Comparison of ENCODE assay signal across 16 cellular contexts in genomic region chr10:130399425-130399950, GRCh38.
DNase-seq lines count a peak whose midpoint lies in the region; ATAC-seq and TF ChIP-seq lines count a peak whose summit lies in the region.
"Had no signal": no experiment of that assay in that cellular context is flagged by ENCODE, and none has a peak within 500 bp of the region (broad histone marks: within the 10 kb centered on the region; RNA-seq: fewer than 3 reads in every experiment).

No MANE protein-coding gene starts in this region.

- no peaks in the 10 kb centered on the region for H3K36me3 ChIP-seq in endodermal cell (ENCODE audit: control insufficient read depth, insufficient read depth, low read length)

- no peak overlapping the region for H3K9ac ChIP-seq in endodermal cell (ENCODE audit: extremely low read depth, low read length, poor library complexity, severe bottlenecking)
- H3K9ac ChIP-seq: BLaER1 treated with 17β-estradiol and CSF1 and Interleukin-3, amounts not matched to agents 10 nM and 100 nM had no signal

- H3K9me3 Mint-ChIP-seq in endodermal cell = peaks cover 43% of the 10 kb centered on the region

- H3K27me3 ChIP-seq in endodermal cell (ENCODE audit: control insufficient read depth, insufficient read depth, low read length, poor library complexity, severe bottlenecking) = no peaks in the 10 kb centered on the region
- H3K27me3 ChIP-seq: BLaER1 treated with 17β-estradiol and CSF1 and Interleukin-3, amounts not matched to agents 10 nM and 100 nM had no signal

- no peak overlapping the region for H3K4me3 ChIP-seq in coronary artery
- no peak overlapping the region for H3K4me3 ChIP-seq in endodermal cell (ENCODE audit: low read length)
- H3K4me3 ChIP-seq: BLaER1 treated with 17β-estradiol and CSF1 and Interleukin-3, amounts not matched to agents 10 nM and 100 nM; GM12878 had no signal

- no peak for TF ChIP-seq CTCF in coronary artery (IDR thresholded peaks at IDR 0.05)
- no peak for TF ChIP-seq CTCF in endodermal cell (conservative IDR thresholded peaks at IDR 0.05)
- no peak for TF ChIP-seq CTCF in GM20000 (IDR thresholded peaks at IDR 0.05; ENCODE audit: extremely low read depth, missing control alignments)

- peaks cover 6% of the 10 kb centered on the region for H3K27me3 Mint-ChIP-seq in endodermal cell (ENCODE audit: insufficient read depth)
- H3K27me3 Mint-ChIP-seq: B cell had no signal

- H3K36me3 Mint-ChIP-seq in endodermal cell (ENCODE audit: low read depth) = no peaks in the 10 kb centered on the region
- H3K36me3 Mint-ChIP-seq: CD8-positive, alpha-beta T cell had no signal

- peaks cover 28% of the 10 kb centered on the region for H3K9me3 ChIP-seq in endodermal cell (ENCODE audit: control insufficient read depth, low read length)

- DNase-seq in Right ventricle myocardium inferior (ENCODE audit: missing footprints) = peak; percentile 18
- no peak for DNase-seq in Right ventricle myocardium superior
- DNase-seq in coronary artery (ENCODE audit: low spot score) = peak; percentile 55
- peak; percentile 30 for DNase-seq in endodermal cell
- peak; percentile 28 for DNase-seq in sciatic nerve (ENCODE audit: low spot score)
- DNase-seq in NCI-H2227 treated with DMSO at 0.1 percent for 48 hours (lab: John Stamatoyannopoulos, UW) = no peak
- no peak for DNase-seq in NCI-H526 (lab: John Stamatoyannopoulos, UW)
- DNase-seq in GM20000 (ENCODE audit: low spot score) = no peak
- DNase-seq: Calu3; CD8-positive, alpha-beta T cell; DND-41; EL; HCEC 1CT had no signal

- H3K4me3 Mint-ChIP-seq in endodermal cell = no peak overlapping the region
- H3K4me3 Mint-ChIP-seq: B cell; CD8-positive, alpha-beta T cell had no signal

- no peaks in the 10 kb centered on the region for H3K4me1 ChIP-seq in endodermal cell (ENCODE audit: control insufficient read depth, insufficient read depth, low read length)

- ATAC-seq in Right ventricle myocardium inferior (no peak), Right ventricle myocardium superior (ENCODE audit: poor library complexity) (no peak), sciatic nerve (no peak)
- ATAC-seq: CD8-positive, alpha-beta T cell; GM12878 had no signal

- 92 to 93% methylated on average over 4 to 10 of the region's 10 CpGs for WGBS in endodermal cell (ENCODE audit: insufficient coverage in 1 of 2, insufficient read length in 1 of 2), 2 experiments

- no peak overlapping the region for H3K27ac Mint-ChIP-seq in endodermal cell
- H3K27ac Mint-ChIP-seq: B cell; CD8-positive, alpha-beta T cell had no signal

- peaks cover 4% of the 10 kb centered on the region for H3K4me1 Mint-ChIP-seq in endodermal cell
- H3K4me1 Mint-ChIP-seq: B cell had no signal

- H3K27ac ChIP-seq in coronary artery (no peak overlapping the region), endodermal cell (ENCODE audit: low read depth, low read length) (no peak overlapping the region)
- H3K27ac ChIP-seq: BLaER1 treated with 17β-estradiol and CSF1 and Interleukin-3, amounts not matched to agents 10 nM and 100 nM had no signal

- intact Hi-C loops in Right ventricle myocardium inferior (cut with DNase I) = no loop called here
- intact Hi-C loops in Right ventricle myocardium superior (cut with DNase I) = no loop called here
- intact Hi-C loops in sciatic nerve (cut with DNase I) = no loop called here

Comparison
In these comparisons a context has a peak if more than half of its experiments do, and no peak if none do; other contexts are left out.
1. DNase-seq: peak in Right ventricle myocardium inferior (single experiment), coronary artery (single experiment), endodermal cell (single experiment) and sciatic nerve (single experiment); none in Right ventricle myocardium superior (single experiment), NCI-H2227 treated with DMSO at 0.1 percent for 48 hours (single experiment), NCI-H526 (0 of 2) and GM20000 (single experiment).